Comparison of ENCODE assay signal across 18 cellular contexts in the genomic region with DNA sequence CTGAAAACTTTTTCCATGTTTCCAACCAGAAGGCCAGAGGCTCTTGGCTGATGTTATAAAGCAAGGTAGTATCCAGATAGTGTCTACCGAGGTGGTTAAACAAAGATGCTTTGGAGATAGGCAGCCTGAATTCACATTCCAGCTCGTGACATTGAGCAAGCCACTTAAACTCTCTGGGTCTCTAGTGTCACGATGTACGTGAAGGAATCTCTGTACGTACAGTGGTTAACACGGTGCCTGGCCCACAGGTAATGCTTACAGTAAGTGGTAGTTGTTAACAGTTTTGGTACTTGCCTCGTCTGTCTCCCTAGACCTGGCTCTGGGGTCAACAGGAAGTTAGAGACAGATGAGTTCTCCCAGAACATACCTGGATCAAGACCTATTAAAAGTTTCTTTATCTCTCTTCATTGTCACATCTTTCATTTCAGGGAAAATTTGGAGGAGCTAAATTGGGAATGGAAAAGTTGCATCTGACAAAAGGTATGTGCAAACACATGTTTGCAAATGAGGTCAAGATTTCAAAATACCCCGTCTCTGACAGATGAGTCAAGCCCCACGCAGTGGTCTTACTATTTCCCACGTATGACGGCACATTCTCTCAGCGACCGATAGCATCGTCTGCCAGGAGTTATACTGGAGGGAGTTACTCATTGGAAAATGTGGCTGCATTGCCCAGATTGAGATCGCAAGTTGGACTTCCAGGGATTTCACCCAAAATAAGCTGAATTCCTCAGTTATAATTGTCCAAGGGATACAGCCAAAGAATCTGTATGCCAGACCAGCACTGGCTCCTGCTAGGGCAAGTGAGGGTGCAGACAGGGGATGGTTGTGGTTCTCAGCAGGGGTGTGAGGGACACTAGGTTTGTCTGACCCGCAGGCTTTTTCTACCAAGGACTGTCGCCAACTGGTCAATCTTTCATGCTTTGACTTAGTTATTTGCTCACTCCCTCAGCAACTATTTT. TPM values are rescaled to one million over a fixed set of nuclear protein-coding genes. Genes with fewer than 3 reads are reported as not detected.
DNase-seq lines count a peak whose midpoint lies in the region; ATAC-seq and TF ChIP-seq lines count a peak whose summit lies in the region.
"Had no signal": no experiment of that assay in that cellular context is flagged by ENCODE, and none has a peak within 500 bp of the region (broad histone marks: within the 10 kb centered on the region; RNA-seq: fewer than 3 reads in every experiment).

No MANE protein-coding gene starts in this region.

- peak; percentile 66 for ATAC-seq in SK-N-SH treated with all-trans-retinoic acid at 6 μM for 48 hours
- no peak for ATAC-seq in activated T-helper 17 cell treated with anti-CD3 and anti-CD28 coated beads, Interleukin-2, amount 50 U/mL, for 72 hours (replicated peaks)
- no peak for ATAC-seq in naive thymus-derived CD4-positive, alpha-beta T cell
- ATAC-seq: stimulated activated effector memory CD8-positive, alpha-beta T cell treated with anti-CD3 and anti-CD28 coated beads, Interleukin-12 subunit alpha, Interleukin-12 subunit beta, amount 100 ng/mL, for 72 hours had no signal

- peak; percentile 89 for DNase-seq in EL
- DNase-seq in fibroblast of the aortic adventitia (ENCODE audit: low read depth): peak; percentile 100
- no peak for DNase-seq in NCI-H1417 treated with DMSO at 0.1 percent for 48 hours (lab: John Stamatoyannopoulos, UW)
- DNase-seq in naive thymus-derived CD4-positive, alpha-beta T cell: no peak
- DNase-seq in epidermal melanocyte (ENCODE audit: insufficient read length, low spot score): no peak
- DNase-seq: activated CD4-positive, alpha-beta memory T cell treated with anti-CD3 and anti-CD28 coated beads, Interleukin-2, amount 10 ng/mL, durations not matched to agents 7 days and 5 days; activated naive CD4-positive, alpha-beta T cell; dermis blood vessel endothelial cell; glutamatergic neuron; NCI-H1092 treated with DMSO at 0.1 percent for 48 hours; NCI-H510A treated with DMSO at 0.1 percent for 48 hours; nucleus accumbens; stimulated activated CD4-positive, alpha-beta T cell treated with anti-CD3 and anti-CD28 coated beads, Interleukin-1b, Interleukin-23, amount 100 ng/mL, for 48 hours had no signal

- CTCF ChIA-PET in naive thymus-derived CD4-positive, alpha-beta T cell (lab: Charles Lee): no interaction called here

- TF ChIP-seq CTCF in fibroblast of the aortic adventitia (IDR thresholded peaks at IDR 0.05; ENCODE audit: insufficient read depth, low read length): no peak

- H3K9ac ChIP-seq in skeletal muscle tissue (ENCODE audit: low read depth in 1 of 3, low read length in 3 of 3): no peak overlapping the region

- no peaks in the 10 kb centered on the region for H3K36me3 ChIP-seq in skeletal muscle tissue (ENCODE audit: control insufficient read depth in 3 of 3, insufficient read depth in 3 of 3, low read length in 3 of 3)
- no peaks in the 10 kb centered on the region for H3K36me3 ChIP-seq in naive thymus-derived CD4-positive, alpha-beta T cell (ENCODE audit: control insufficient read depth in 2 of 3, insufficient read depth in 3 of 3, low read length in 3 of 3)

- H3K9me3 ChIP-seq in skeletal muscle tissue (ENCODE audit: control insufficient read depth in 3 of 3, low read length in 3 of 3): no peaks in the 10 kb centered on the region
- H3K9me3 ChIP-seq in naive thymus-derived CD4-positive, alpha-beta T cell (ENCODE audit: control insufficient read depth in 2 of 3, low read length in 3 of 3): no peaks in the 10 kb centered on the region

- peak overlapping the region; percentile 54 for H3K27ac ChIP-seq in skeletal muscle tissue (ENCODE audit: low read depth, low read length)
- H3K27ac ChIP-seq in naive thymus-derived CD4-positive, alpha-beta T cell (ENCODE audit: low read depth, low read length): no peak overlapping the region

- no peaks in the 10 kb centered on the region for H3K4me1 Mint-ChIP-seq in activated T-helper 17 cell treated with anti-CD3 and anti-CD28 coated beads, Interleukin-2, amount 50 U/mL, for 72 hours
- no peaks in the 10 kb centered on the region for H3K4me1 Mint-ChIP-seq in naive thymus-derived CD4-positive, alpha-beta T cell
- H3K4me1 Mint-ChIP-seq: activated CD4-positive, alpha-beta memory T cell treated with anti-CD3 and anti-CD28 coated beads, Interleukin-2, amount 10 ng/mL, durations not matched to agents 7 days and 5 days; stimulated activated effector memory CD8-positive, alpha-beta T cell treated with anti-CD3 and anti-CD28 coated beads, Interleukin-12 subunit alpha, Interleukin-12 subunit beta, amount 100 ng/mL, for 72 hours had no signal

- peaks cover 0 to 3% (median 0%) of the 10 kb centered on the region in 3 donors for H3K27me3 ChIP-seq in skeletal muscle tissue (ENCODE audit: control insufficient read depth in 3 of 3, insufficient read depth in 3 of 3, low read length in 3 of 3)
- no peaks in the 10 kb centered on the region for H3K27me3 ChIP-seq in naive thymus-derived CD4-positive, alpha-beta T cell (ENCODE audit: control insufficient read depth in 2 of 2, insufficient read depth in 2 of 2, low read length in 2 of 2)

- H3K4me3 ChIP-seq in fibroblast of the aortic adventitia (ENCODE audit: low read depth, low read length): no peak overlapping the region
- peak overlapping the region in 1 of 3 donors; percentile 45 for H3K4me3 ChIP-seq in skeletal muscle tissue (ENCODE audit: low read length in 3 of 3)
- H3K4me3 ChIP-seq in naive thymus-derived CD4-positive, alpha-beta T cell (ENCODE audit: low read length): no peak overlapping the region

- H3K27me3 Mint-ChIP-seq in activated T-helper 17 cell treated with anti-CD3 and anti-CD28 coated beads, Interleukin-2, amount 50 U/mL, for 72 hours: peaks cover 47% of the 10 kb centered on the region
- peaks cover 5 to 42% (median 35%) of the 10 kb centered on the region in 5 donors for H3K27me3 Mint-ChIP-seq in naive thymus-derived CD4-positive, alpha-beta T cell

- H3K4me3 Mint-ChIP-seq in activated T-helper 17 cell treated with anti-CD3 and anti-CD28 coated beads, Interleukin-2, amount 50 U/mL, for 72 hours: no peak overlapping the region
- H3K4me3 Mint-ChIP-seq in naive thymus-derived CD4-positive, alpha-beta T cell: no peak overlapping the region
- H3K4me3 Mint-ChIP-seq: activated CD4-positive, alpha-beta memory T cell treated with anti-CD3 and anti-CD28 coated beads, Interleukin-2, amount 10 ng/mL, durations not matched to agents 7 days and 5 days; stimulated activated effector memory CD8-positive, alpha-beta T cell treated with anti-CD3 and anti-CD28 coated beads, Interleukin-12 subunit alpha, Interleukin-12 subunit beta, amount 100 ng/mL, for 72 hours; T-helper 2 cell treated with Interferon-gamma antibody and Interleukin-4, amounts not matched to agents 5 μg/mL and 100 μg/mL, for 36 hours had no signal

- POLR2A ChIA-PET in naive thymus-derived CD4-positive, alpha-beta T cell (lab: Charles Lee): no interaction called here

- no peaks in the 10 kb centered on the region for H3K9me3 Mint-ChIP-seq in activated T-helper 17 cell treated with anti-CD3 and anti-CD28 coated beads, Interleukin-2, amount 50 U/mL, for 72 hours
- no peaks in the 10 kb centered on the region for H3K9me3 Mint-ChIP-seq in naive thymus-derived CD4-positive, alpha-beta T cell
- H3K9me3 Mint-ChIP-seq: activated CD4-positive, alpha-beta memory T cell treated with anti-CD3 and anti-CD28 coated beads, Interleukin-2, amount 10 ng/mL, durations not matched to agents 7 days and 5 days; stimulated activated effector memory CD8-positive, alpha-beta T cell treated with anti-CD3 and anti-CD28 coated beads, Interleukin-12 subunit alpha, Interleukin-12 subunit beta, amount 100 ng/mL, for 72 hours; T-helper 2 cell treated with Interferon-gamma antibody and Interleukin-4, amounts not matched to agents 5 μg/mL and 100 μg/mL, for 36 hours had no signal

- no peaks in the 10 kb centered on the region for H3K36me3 Mint-ChIP-seq in activated T-helper 17 cell treated with anti-CD3 and anti-CD28 coated beads, Interleukin-2, amount 50 U/mL, for 72 hours (ENCODE audit: low read depth)
- no peaks in the 10 kb centered on the region for H3K36me3 Mint-ChIP-seq in naive thymus-derived CD4-positive, alpha-beta T cell
- H3K36me3 Mint-ChIP-seq: stimulated activated effector memory CD8-positive, alpha-beta T cell treated with anti-CD3 and anti-CD28 coated beads, Interleukin-12 subunit alpha, Interleukin-12 subunit beta, amount 100 ng/mL, for 72 hours had no signal

- intact Hi-C loops in naive thymus-derived CD4-positive, alpha-beta T cell (cut with micrococcal nuclease): no loop called here

- H3K4me1 ChIP-seq in skeletal muscle tissue (ENCODE audit: control insufficient read depth in 3 of 3, insufficient read depth in 3 of 3, low read length in 3 of 3): peaks cover 8 to 12% (median 10%) of the 10 kb centered on the region in 3 donors
- H3K4me1 ChIP-seq in naive thymus-derived CD4-positive, alpha-beta T cell (ENCODE audit: control insufficient read depth in 2 of 2, insufficient read depth in 2 of 2, low read length in 2 of 2): no peaks in the 10 kb centered on the region

- no peak overlapping the region for H3K27ac Mint-ChIP-seq in activated T-helper 17 cell treated with anti-CD3 and anti-CD28 coated beads, Interleukin-2, amount 50 U/mL, for 72 hours
- no peak overlapping the region for H3K27ac Mint-ChIP-seq in naive thymus-derived CD4-positive, alpha-beta T cell
- H3K27ac Mint-ChIP-seq: activated CD4-positive, alpha-beta memory T cell treated with anti-CD3 and anti-CD28 coated beads, Interleukin-2, amount 10 ng/mL, durations not matched to agents 7 days and 5 days; stimulated activated effector memory CD8-positive, alpha-beta T cell treated with anti-CD3 and anti-CD28 coated beads, Interleukin-12 subunit alpha, Interleukin-12 subunit beta, amount 100 ng/mL, for 72 hours; T-helper 2 cell treated with Interferon-gamma antibody and Interleukin-4, amounts not matched to agents 5 μg/mL and 100 μg/mL, for 36 hours had no signal

TF ChIP-seq in SK-N-SH treated with all-trans-retinoic acid at 6 μM for 48 hours, 23 proteins besides CTCF, POLR2A, EP300 and RAD21 (continues in another document):
- TF ChIP-seq OSR1 (CRISPR knock-in tag; IDR thresholded peaks at IDR 0.05) (no peak), CSDC2 (CRISPR knock-in tag; IDR thresholded peaks at IDR 0.05) (no peak)

RNA-seq across cellular contexts. Expression of a gene that starts 18.9 kb away (rescaled TPM):
- 85.7 and 404 TPM in 2 replicates for total RNA-seq in fibroblast of the aortic adventitia (ENCODE audit: low replicate concordance)
- total RNA-seq in skeletal muscle tissue: 72.0 TPM
- 10 to 100 TPM; 13.9 to 34.7 TPM for total RNA-seq in activated T-helper 17 cell treated with anti-CD3 and anti-CD28 coated beads, Interleukin-2, amount 50 U/mL, for 72 hours
- total RNA-seq in naive thymus-derived CD4-positive, alpha-beta T cell: 1 to 10 TPM in 4 of 5 experiments, under 1 TPM in 1; 0.85 to 10.0 (median 2.0) TPM
- polyA plus RNA-seq in naive thymus-derived CD4-positive, alpha-beta T cell: 1 to 10 TPM; 1.5 to 2.3 TPM

Comparison
In these comparisons a context has a peak if more than half of its experiments do, and no peak if none do; other contexts are left out.
1. DNase-seq: peak in EL (single experiment) and fibroblast of the aortic adventitia (single experiment); none in NCI-H1417 treated with DMSO at 0.1 percent for 48 hours (single experiment), naive thymus-derived CD4-positive, alpha-beta T cell (0 of 9) and epidermal melanocyte (single experiment).